ENCODE assay signal across 16 cellular contexts in the genomic region with DNA sequence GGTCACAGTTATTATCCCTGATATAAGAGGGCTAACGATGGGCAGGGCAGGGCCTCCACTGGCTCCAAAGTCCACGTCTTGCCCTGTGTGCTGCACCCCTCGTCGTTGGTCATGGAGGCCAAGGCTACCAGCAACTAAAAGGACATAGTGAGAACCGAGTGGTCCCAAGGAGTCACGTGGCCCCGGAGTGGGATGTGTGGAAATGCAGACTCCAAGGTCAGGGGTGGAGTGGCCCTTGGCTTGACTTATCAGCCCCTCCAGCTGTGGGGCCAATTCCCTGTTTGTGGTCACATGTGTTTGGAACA. TPM values are rescaled to one million over a fixed set of nuclear protein-coding genes. Genes with fewer than 3 reads are reported as not detected.
A peak's percentile ranks its signal among the peaks of the same experiment; 100 is the strongest.
DNase-seq lines count a peak whose midpoint lies in the region; ATAC-seq and TF ChIP-seq lines count a peak whose summit lies in the region.
"Had no signal": no experiment of that assay in that cellular context is flagged by ENCODE, and none has a peak within 500 bp of the region (broad histone marks: within the 10 kb centered on the region; RNA-seq: fewer than 3 reads in every experiment).

No MANE protein-coding gene starts in this region.

- no peaks in the 10 kb centered on the region for H3K36me3 Mint-ChIP-seq in MCF 10A (ENCODE audit: insufficient read depth, unreplicated experiment)

- peak overlapping the region; percentile 27 for H3K27ac Mint-ChIP-seq in MCF 10A (ENCODE audit: low read depth, unreplicated experiment)

- no peaks in the 10 kb centered on the region for H3K79me2 ChIP-seq in osteoblast (ENCODE audit: insufficient read depth, low read length)

- no peaks in the 10 kb centered on the region for H3K27me3 Mint-ChIP-seq in MCF 10A (ENCODE audit: insufficient read depth, unreplicated experiment)

- no peak overlapping the region for H3K4me3 Mint-ChIP-seq in MCF 10A (ENCODE audit: unreplicated experiment)

- no peaks in the 10 kb centered on the region for H4K20me1 ChIP-seq in osteoblast (ENCODE audit: insufficient read depth, low read length)
- H4K20me1 ChIP-seq: BLaER1 treated with 17β-estradiol and CSF1 and Interleukin-3, amounts not matched to agents 10 nM and 100 nM had no signal

- H3K9me3 ChIP-seq in breast epithelium: no peaks in the 10 kb centered on the region
- peaks cover 2% of the 10 kb centered on the region for H3K9me3 ChIP-seq in osteoblast (ENCODE audit: low read depth, low read length)
- H3K9me3 ChIP-seq in vagina: no peaks in the 10 kb centered on the region

- H3K27me3 ChIP-seq in breast epithelium: no peaks in the 10 kb centered on the region
- H3K27me3 ChIP-seq in osteoblast (ENCODE audit: insufficient read depth, low read length): peaks cover 10% of the 10 kb centered on the region
- H3K27me3 ChIP-seq in vagina: no peaks in the 10 kb centered on the region
- H3K27me3 ChIP-seq: BLaER1 treated with 17β-estradiol and CSF1 and Interleukin-3, amounts not matched to agents 10 nM and 100 nM had no signal

- ATAC-seq in GM19397 (IDR thresholded peaks at IDR 0.05; ENCODE audit: unreplicated experiment): no peak

- TF ChIP-seq CTCF in MCF 10A (IDR thresholded peaks at IDR 0.05; ENCODE audit: unreplicated experiment) (no peak), breast epithelium (IDR thresholded peaks at IDR 0.05) (no peak), osteoblast (IDR thresholded peaks at IDR 0.05; ENCODE audit: extremely low read depth, low read depth, low read length) (no peak), vagina (IDR thresholded peaks at IDR 0.05) (no peak), GM10266 (IDR thresholded peaks at IDR 0.05; ENCODE audit: control insufficient read depth, insufficient read depth, low read depth, missing control alignments) (no peak)

- H3K4me1 Mint-ChIP-seq in MCF 10A (ENCODE audit: insufficient read depth, unreplicated experiment): peaks cover 19% of the 10 kb centered on the region

- intact Hi-C loops in MCF 10A (cut with micrococcal nuclease): loop anchor here (2.0 kb wide), 1 partner anchor 73 kb away; a partner anchor contains a TSS
- intact Hi-C loops in breast epithelium (cut with DNase I; ENCODE audit: low total_unique reads): no loop called here
- intact Hi-C loops in vagina (cut with DNase I): no loop called here

- TF ChIP-seq POLR2A in breast epithelium (IDR thresholded peaks at IDR 0.05): no peak
- no peak for TF ChIP-seq POLR2A in vagina (IDR thresholded peaks at IDR 0.05)

- H2AFZ ChIP-seq in osteoblast (ENCODE audit: low read length): peak overlapping the region; percentile 57

- H3K36me3 ChIP-seq in breast epithelium: no peaks in the 10 kb centered on the region
- H3K36me3 ChIP-seq in osteoblast (ENCODE audit: insufficient read depth, low read length): no peaks in the 10 kb centered on the region
- no peaks in the 10 kb centered on the region for H3K36me3 ChIP-seq in vagina
- H3K36me3 ChIP-seq: BLaER1 treated with 17β-estradiol and CSF1 and Interleukin-3, amounts not matched to agents 10 nM and 100 nM had no signal

- H3K4me2 ChIP-seq in osteoblast (ENCODE audit: insufficient read depth, low read length): peak overlapping the region; percentile 32
- H3K4me2 ChIP-seq: BLaER1 treated with 17β-estradiol and CSF1 and Interleukin-3, amounts not matched to agents 10 nM and 100 nM had no signal

- no peak for DNase-seq in MCF 10A (ENCODE audit: unreplicated experiment)
- DNase-seq in breast epithelium (ENCODE audit: low spot score in 2 of 2): no peak
- DNase-seq in epithelial cell of prostate (ENCODE audit: low read depth, low spot score): no peak
- no peak for DNase-seq in osteoblast (ENCODE audit: insufficient read length, low spot score, missing footprints)
- peak; percentile 62 to 90 for DNase-seq in vagina (ENCODE audit: extremely low spot score in 2 of 2)
- no peak for DNase-seq in GM10266 (ENCODE audit: extremely low spot score)
- no peak for DNase-seq in central memory CD4-positive, alpha-beta T cell
- DNase-seq: H7; NCI-H1436 treated with DMSO at 0.1 percent for 48 hours; NCI-H69; NK-92 treated with Interleukin-12 subunit alpha and Interleukin-12 subunit beta, amount 100 ng/mL, for 24 hours had no signal

- CTCF ChIA-PET in MCF 10A (lab: Yijun Ruan, JAX): interaction anchor here (0.8 to 2.3 kb wide), 8 partner anchors 33 to 408 kb away, joined by 3 to 10 read pairs (median 4); no protein-coding TSS in a partner anchor

- H3K4me3 ChIP-seq in breast epithelium (no peak overlapping the region), osteoblast (ENCODE audit: insufficient read depth, low read length) (no peak overlapping the region), vagina (no peak overlapping the region)
- H3K4me3 ChIP-seq: BLaER1 treated with 17β-estradiol and CSF1 and Interleukin-3, amounts not matched to agents 10 nM and 100 nM had no signal

- H3K9me3 Mint-ChIP-seq in MCF 10A (ENCODE audit: unreplicated experiment): no peaks in the 10 kb centered on the region

- H3K4me1 ChIP-seq in breast epithelium (no peaks in the 10 kb centered on the region), osteoblast (ENCODE audit: insufficient read depth, low read length) (peaks cover 12% of the 10 kb centered on the region), vagina (peaks cover 2% of the 10 kb centered on the region)

- no peak overlapping the region for H3K27ac ChIP-seq in breast epithelium
- peak overlapping the region; percentile 31 for H3K27ac ChIP-seq in epithelial cell of prostate
- peak overlapping the region; percentile 62 for H3K27ac ChIP-seq in osteoblast (ENCODE audit: low read depth, low read length)
- H3K27ac ChIP-seq in vagina: no peak overlapping the region
- H3K27ac ChIP-seq: 22Rv1; BLaER1 treated with 17β-estradiol and CSF1 and Interleukin-3, amounts not matched to agents 10 nM and 100 nM had no signal

- BruUV-seq in MCF 10A (replicated peaks; lab: Mats Ljungman, UMichigan): no TSS peak

- POLR2A ChIA-PET in MCF 10A (lab: Yijun Ruan, JAX): interaction anchor here (1.0 to 1.8 kb wide), 5 partner anchors 13 to 120 kb away, joined by 3 to 9 read pairs (median 4); a partner anchor contains a TSS

RNA-seq across cellular contexts. Expression of a gene that starts 30.7 kb away (rescaled TPM):
- total RNA-seq in MCF 10A (2022): 0.16 TPM in 1 of 2 replicates, not detected in the other
- under 1 TPM in 1 of 3 donors, not detected in 2; 0.29 TPM for total RNA-seq in breast epithelium
- not detected in 2 replicates for total RNA-seq in osteoblast
- not detected for total RNA-seq in vagina
- total RNA-seq: IMR-90, SK-MEL-5 had no signal

Comparison
In these comparisons a context has a peak if more than half of its experiments do, and no peak if none do; other contexts are left out.
1. DNase-seq: peak in vagina (2 of 2); none in MCF 10A (single experiment), breast epithelium (0 of 2), epithelial cell of prostate (single experiment), osteoblast (single experiment), GM10266 (single experiment) and central memory CD4-positive, alpha-beta T cell (single experiment).
2. H3K27ac ChIP-seq: peak in epithelial cell of prostate (single experiment) and osteoblast (single experiment); none in breast epithelium (0 of 2) and vagina (single experiment).